27 cellular contexts compared by ENCODE assay signal in genomic region chr22:49347376-49347775, GRCh38.
"Had no signal": no experiment of that assay in that cellular context is flagged by ENCODE, and none has a peak within 500 bp of the region (broad histone marks: within the 10 kb centered on the region; RNA-seq: fewer than 3 reads in every experiment).

No MANE protein-coding gene starts in this region.

- H3K9me3 Mint-ChIP-seq: effector memory CD8-positive, alpha-beta T cell; stimulated activated memory B cell treated with anti-CD40 and anti-IgM and Interleukin-4, amounts not matched to agents 10 μg/mL and 1 μg/mL and 100 μg/mL, for 72 hours had no signal

- ATAC-seq: effector memory CD8-positive, alpha-beta T cell; heart right ventricle; left ventricle myocardium superior; naive thymus-derived CD4-positive, alpha-beta T cell; stimulated activated memory B cell treated with anti-CD40 and anti-IgM and Interleukin-4, amounts not matched to agents 10 μg/mL and 1 μg/mL and 100 μg/mL, for 72 hours; stimulated activated naive CD8-positive, alpha-beta T cell treated with anti-CD3 and anti-CD28 coated beads, Interleukin-15, Interleukin-2, amounts not matched to agents 100 U/mL and 50 U/mL, for 24 hours had no signal

- H3K4me3 Mint-ChIP-seq: effector memory CD8-positive, alpha-beta T cell; naive thymus-derived CD4-positive, alpha-beta T cell; nephron; neural progenitor cell; stimulated activated memory B cell treated with anti-CD40 and anti-IgM and Interleukin-4, amounts not matched to agents 10 μg/mL and 1 μg/mL and 100 μg/mL, for 72 hours had no signal

- H3K27ac Mint-ChIP-seq: effector memory CD8-positive, alpha-beta T cell; naive thymus-derived CD4-positive, alpha-beta T cell; nephron; neural progenitor cell; stimulated activated memory B cell treated with anti-CD40 and anti-IgM and Interleukin-4, amounts not matched to agents 10 μg/mL and 1 μg/mL and 100 μg/mL, for 72 hours had no signal

- H3K9me3 ChIP-seq: esophagus squamous epithelium, heart right ventricle, prostate gland, right atrium auricular region, sigmoid colon, thoracic aorta, tibial nerve, upper lobe of left lung, uterus had no signal

- H3K4me3 ChIP-seq: coronary artery, esophagus squamous epithelium, heart right ventricle, neural progenitor cell, prostate gland, right atrium auricular region, sigmoid colon, thoracic aorta, tibial nerve, upper lobe of left lung, uterus had no signal

- H3K36me3 Mint-ChIP-seq: naive thymus-derived CD4-positive, alpha-beta T cell; neural progenitor cell; stimulated activated memory B cell treated with anti-CD40 and anti-IgM and Interleukin-4, amounts not matched to agents 10 μg/mL and 1 μg/mL and 100 μg/mL, for 72 hours had no signal

- H3K27ac ChIP-seq: coronary artery, esophagus squamous epithelium, heart right ventricle, neural progenitor cell, parathyroid adenoma, prostate gland, right atrium auricular region, sigmoid colon, thoracic aorta, tibial nerve, upper lobe of left lung, uterus had no signal

- H3K4me1 ChIP-seq: esophagus squamous epithelium, heart right ventricle, parathyroid adenoma, prostate gland, right atrium auricular region, sigmoid colon, tibial nerve, upper lobe of left lung, uterus had no signal

- DNase-seq: dermis blood vessel endothelial cell; effector memory CD8-positive, alpha-beta T cell; erythroblast; esophagus squamous epithelium; foreskin melanocyte; glutamatergic neuron; heart right ventricle; hippocampal formation; left ventricle myocardium superior; mesenchymal stem cell; midbrain; naive thymus-derived CD4-positive, alpha-beta T cell; sigmoid colon; stimulated activated CD4-positive, alpha-beta T cell treated with anti-CD3 and anti-CD28 coated beads, Interleukin-4, amount 100 ng/mL, for 4 hours; stimulated activated naive CD8-positive, alpha-beta T cell treated with anti-CD3 and anti-CD28 coated beads, Interleukin-15, Interleukin-2, amounts not matched to agents 100 U/mL and 50 U/mL, for 24 hours; substantia nigra; uterus had no signal

- H3K4me1 Mint-ChIP-seq: stimulated activated memory B cell treated with anti-CD40 and anti-IgM and Interleukin-4, amounts not matched to agents 10 μg/mL and 1 μg/mL and 100 μg/mL, for 72 hours had no signal

- H3K36me3 ChIP-seq: esophagus squamous epithelium, heart right ventricle, neural progenitor cell, prostate gland, right atrium auricular region, sigmoid colon, thoracic aorta, tibial nerve, upper lobe of left lung, uterus had no signal

- H3K27me3 ChIP-seq: neural progenitor cell, right atrium auricular region, tibial nerve, uterus had no signal
